ENCODE assay signal across 12 cellular contexts in genomic region chr21:27885296-27885711, GRCh38.
"Had no signal": no experiment of that assay in that cellular context is flagged by ENCODE, and none has a peak within 500 bp of the region (broad histone marks: within the 10 kb centered on the region; RNA-seq: fewer than 3 reads in every experiment).

No MANE protein-coding gene starts in this region.

- H3K36me3 ChIP-seq: thoracic aorta, transverse colon had no signal

- H3K9me3 ChIP-seq: thoracic aorta, transverse colon had no signal

- H3K4me3 ChIP-seq: thoracic aorta, transverse colon had no signal

- H3K27ac ChIP-seq: foreskin keratinocyte, thoracic aorta, transverse colon had no signal

- H3K27me3 ChIP-seq: foreskin keratinocyte, transverse colon had no signal

- H3K4me1 ChIP-seq: foreskin keratinocyte, transverse colon had no signal

- DNase-seq: dermis blood vessel endothelial cell; endodermal cell; erythroblast; foreskin keratinocyte; kidney glomerular epithelial cell; naive thymus-derived CD4-positive, alpha-beta T cell; stimulated activated CD4-positive, alpha-beta T cell treated with anti-CD3 and anti-CD28 coated beads, Interleukin-2, amount 100 ng/mL, for 24 hours; stimulated activated CD4-positive, alpha-beta T cell treated with anti-CD3 and anti-CD28 coated beads, Interleukin-4, amount 100 ng/mL, for 4 hours; stimulated activated naive B cell treated with anti-CD40 and anti-IgM and Interleukin-4, amounts not matched to agents 10 μg/mL and 1 μg/mL and 100 μg/mL, for 72 hours; stimulated activated naive CD8-positive, alpha-beta T cell treated with anti-CD3 and anti-CD28 coated beads, Interleukin-15, amount 100 ng/mL, for 72 hours; transverse colon had no signal
